Comparison of ENCODE assay signal across 8 cellular contexts in genomic region chr15:68154923-68155559, GRCh38. TPM values are rescaled to one million over a fixed set of nuclear protein-coding genes. Genes with fewer than 3 reads are reported as not detected.
DNase-seq lines count a peak whose midpoint lies in the region; ATAC-seq lines count a peak whose summit lies in the region.

No MANE protein-coding gene starts in this region.

- no peak overlapping the region for H3K14ac ChIP-seq in trophoblast cell (ENCODE audit: low read length)

- no peak overlapping the region for H4K12ac ChIP-seq in trophoblast cell (ENCODE audit: low read depth, low read length)

- H2BK12ac ChIP-seq in trophoblast cell (ENCODE audit: low read length): no peak overlapping the region

- WGBS in trophoblast cell (ENCODE audit: extremely low coverage, insufficient coverage, insufficient read length): no CpG with 5 or more reads among the region's 4 CpGs

- H4K91ac ChIP-seq in trophoblast cell (ENCODE audit: low read depth, low read length): no peak overlapping the region

- H3K18ac ChIP-seq in trophoblast cell (ENCODE audit: low read length): no peak overlapping the region

- H3K4me1 ChIP-seq in trophoblast cell (ENCODE audit: control insufficient read depth in 1 of 2, insufficient read depth in 2 of 2, low read length in 2 of 2): no peaks in the 10 kb centered on the region

- ATAC-seq in HG03469 (IDR thresholded peaks at IDR 0.05; ENCODE audit: unreplicated experiment): no peak
- no peak for ATAC-seq in HG02885 (IDR thresholded peaks at IDR 0.05; ENCODE audit: poor library complexity, unreplicated experiment)

- H2AFZ ChIP-seq in trophoblast cell (ENCODE audit: insufficient read depth, low read length, poor library complexity): no peak overlapping the region

- H4K8ac ChIP-seq in trophoblast cell (ENCODE audit: low read depth, low read length): no peak overlapping the region

- no peaks in the 10 kb centered on the region for H3K9me3 ChIP-seq in trophoblast cell (ENCODE audit: insufficient read depth, low read depth, low read length)

- H3K27me3 ChIP-seq in trophoblast cell (ENCODE audit: insufficient read depth, low read length): no peaks in the 10 kb centered on the region

- no peak overlapping the region for H2BK120ac ChIP-seq in trophoblast cell (ENCODE audit: insufficient read depth, low read length, poor library complexity)

- H3K79me2 ChIP-seq in trophoblast cell (ENCODE audit: control insufficient read depth, insufficient read depth, low read length, poor library complexity): no peaks in the 10 kb centered on the region

- no peak overlapping the region for H3K4ac ChIP-seq in trophoblast cell (ENCODE audit: low read depth, low read length)

- H3K4me3 ChIP-seq in trophoblast cell (ENCODE audit: low read depth, low read length): no peak overlapping the region

- H2BK5ac ChIP-seq in trophoblast cell (ENCODE audit: low read depth, low read length, poor library complexity): no peak overlapping the region

- H3K4me2 ChIP-seq in trophoblast cell (ENCODE audit: low read length): no peak overlapping the region

- no peaks in the 10 kb centered on the region for H3K79me1 ChIP-seq in trophoblast cell (ENCODE audit: low read length)

- H3K9ac ChIP-seq in trophoblast cell (ENCODE audit: low read length): no peak overlapping the region

- H3K36me3 ChIP-seq in trophoblast cell (ENCODE audit: control insufficient read depth in 1 of 2, insufficient read depth in 2 of 2, low read length in 2 of 2): no peaks in the 10 kb centered on the region

- H3K23ac ChIP-seq in trophoblast cell (ENCODE audit: low read length): no peak overlapping the region

- no peak overlapping the region for H2AK5ac ChIP-seq in trophoblast cell (ENCODE audit: low read length)

- peak; percentile 6 for DNase-seq in stimulated activated CD4-positive, alpha-beta T cell treated with anti-CD3 and anti-CD28 coated beads, Interleukin-2, amount 100 ng/mL, for 4 hours (ENCODE audit: low read depth)
- no peak for DNase-seq in stimulated activated CD4-positive, alpha-beta T cell treated with anti-CD3 and anti-CD28 coated beads, Interleukin-1b, Interleukin-23, amount 100 ng/mL, for 48 hours
- DNase-seq in NCI-H1105 (lab: John Stamatoyannopoulos, UW): peak; percentile 50
- peak; percentile 13 to 28 for DNase-seq in activated CD4-positive, alpha-beta T cell treated with anti-CD3 and anti-CD28 coated beads for 4 hours
- DNase-seq in globus pallidus (ENCODE audit: low spot score): peak; percentile 49
- peak; percentile 39 to 77 for DNase-seq in trophoblast cell

- no peak overlapping the region for H3K27ac ChIP-seq in trophoblast cell (ENCODE audit: low read depth, low read length)

RNA-seq across cellular contexts. Expression of gene CALML4, which starts 50.1 kb away (rescaled TPM):
- 9.6 and 10.6 TPM in 2 replicates for polyA plus RNA-seq in trophoblast cell (2013)
